ENCODE assay signal across 13 cellular contexts in genomic region chr9:95098391-95098921, GRCh38.
DNase-seq lines count a peak whose midpoint lies in the region; ATAC-seq and TF ChIP-seq lines count a peak whose summit lies in the region.
"Had no signal": no experiment of that assay in that cellular context is flagged by ENCODE, and none has a peak within 500 bp of the region (broad histone marks: within the 10 kb centered on the region; RNA-seq: fewer than 3 reads in every experiment).

No MANE protein-coding gene starts in this region.

- no peaks in the 10 kb centered on the region for H4K20me1 ChIP-seq in osteoblast (ENCODE audit: insufficient read depth, low read length)

- H3K4me1 ChIP-seq in esophagus muscularis mucosa: peaks cover 78 to 98% (median 85%) of the 10 kb centered on the region in 4 donors
- peaks cover 19% of the 10 kb centered on the region for H3K4me1 ChIP-seq in osteoblast (ENCODE audit: insufficient read depth, low read length)
- peaks cover 0 to 94% (median 61%) of the 10 kb centered on the region in 4 donors for H3K4me1 ChIP-seq in tibial nerve

- no peak for ATAC-seq in GM21360 (IDR thresholded peaks at IDR 0.05; ENCODE audit: unreplicated experiment)
- no peak for ATAC-seq in GM21423 (IDR thresholded peaks at IDR 0.05; ENCODE audit: unreplicated experiment)

- H3K9me3 ChIP-seq in esophagus muscularis mucosa (no peaks in the 10 kb centered on the region), osteoblast (ENCODE audit: low read depth, low read length) (no peaks in the 10 kb centered on the region), tibial nerve (no peaks in the 10 kb centered on the region)
- H3K9me3 ChIP-seq: MG63 had no signal

- no peak for TF ChIP-seq EP300 in esophagus muscularis mucosa (IDR thresholded peaks at IDR 0.05)
- TF ChIP-seq EP300 in tibial nerve (IDR thresholded peaks at IDR 0.05): no peak

- TF ChIP-seq POLR2A in esophagus muscularis mucosa (IDR thresholded peaks at IDR 0.05; ENCODE audit: low read depth) (no peak), tibial nerve (IDR thresholded peaks at IDR 0.05) (no peak)

- H3K4me1 Mint-ChIP-seq in T-helper 1 cell treated with Interleukin-12 subunit alpha and Interleukin-12 subunit beta and Interleukin-4 antibody, amounts not matched to agents 30 μg/mL and 1 μg/mL, for 36 hours (ENCODE audit: low read depth): peaks cover 4% of the 10 kb centered on the region

- H3K36me3 ChIP-seq in esophagus muscularis mucosa: peaks cover 0 to 41% (median 33%) of the 10 kb centered on the region in 4 donors
- H3K36me3 ChIP-seq in osteoblast (ENCODE audit: insufficient read depth, low read length): peaks cover 11% of the 10 kb centered on the region
- peaks cover 0 to 37% (median 0%) of the 10 kb centered on the region in 3 donors for H3K36me3 ChIP-seq in tibial nerve

- peak overlapping the region; percentile 52 for H3K27ac Mint-ChIP-seq in T-helper 1 cell treated with Interleukin-12 subunit alpha and Interleukin-12 subunit beta and Interleukin-4 antibody, amounts not matched to agents 30 μg/mL and 1 μg/mL, for 36 hours
- H3K27ac Mint-ChIP-seq: activated T-helper 1 cell treated with anti-CD3 and anti-CD28 coated beads, Interleukin-12 subunit alpha, Interleukin-12 subunit beta, Interleukin-2, Interleukin-4 antibody, amounts not matched to agents 30 ng/mL and 10 ng/mL and 1 ng/mL, durations not matched to agents 14 hours and 24 hours and 36 hours; dendritic cell treated with granulocyte-macrophage colony-stimulating factor and Interleukin-4, amounts not matched to agents 40 ng/mL and 50 ng/mL, for 4 days had no signal

- H3K36me3 Mint-ChIP-seq in T-helper 1 cell treated with Interleukin-12 subunit alpha and Interleukin-12 subunit beta and Interleukin-4 antibody, amounts not matched to agents 30 μg/mL and 1 μg/mL, for 36 hours (ENCODE audit: low read depth): no peaks in the 10 kb centered on the region

- H3K27me3 ChIP-seq in esophagus muscularis mucosa (no peaks in the 10 kb centered on the region), osteoblast (ENCODE audit: insufficient read depth, low read length) (no peaks in the 10 kb centered on the region), tibial nerve (no peaks in the 10 kb centered on the region)
- H3K27me3 ChIP-seq: MG63 had no signal

- TF ChIP-seq CTCF in esophagus muscularis mucosa (IDR thresholded peaks at IDR 0.05): no peak
- no peak for TF ChIP-seq CTCF in osteoblast (IDR thresholded peaks at IDR 0.05; ENCODE audit: extremely low read depth, low read depth, low read length)
- no peak for TF ChIP-seq CTCF in tibial nerve (IDR thresholded peaks at IDR 0.05)

- no peak overlapping the region for H3K4me3 ChIP-seq in esophagus muscularis mucosa
- no peak overlapping the region for H3K4me3 ChIP-seq in osteoblast (ENCODE audit: insufficient read depth, low read length)
- H3K4me3 ChIP-seq in tibial nerve: no peak overlapping the region
- H3K4me3 ChIP-seq: MG63 had no signal

- no peaks in the 10 kb centered on the region for H3K9me3 Mint-ChIP-seq in T-helper 1 cell treated with Interleukin-12 subunit alpha and Interleukin-12 subunit beta and Interleukin-4 antibody, amounts not matched to agents 30 μg/mL and 1 μg/mL, for 36 hours
- H3K9me3 Mint-ChIP-seq: activated T-helper 1 cell treated with anti-CD3 and anti-CD28 coated beads, Interleukin-12 subunit alpha, Interleukin-12 subunit beta, Interleukin-2, Interleukin-4 antibody, amounts not matched to agents 30 ng/mL and 10 ng/mL and 1 ng/mL, durations not matched to agents 14 hours and 24 hours and 36 hours; dendritic cell treated with granulocyte-macrophage colony-stimulating factor and Interleukin-4, amounts not matched to agents 40 ng/mL and 50 ng/mL, for 4 days had no signal

- intact Hi-C loops in esophagus muscularis mucosa (cut with DNase I): no loop called here

- no peak overlapping the region for H3K4me2 ChIP-seq in osteoblast (ENCODE audit: insufficient read depth, low read length)

- no peak overlapping the region for H2AFZ ChIP-seq in osteoblast (ENCODE audit: low read length)

- H3K27ac ChIP-seq in esophagus muscularis mucosa (replicated peaks in 1 of 4) (peak overlapping the region; percentile 53 to 75 (median 72)), osteoblast (ENCODE audit: low read depth, low read length) (no peak overlapping the region), tibial nerve (peak overlapping the region; percentile 46 to 94 (median 76))

- no peaks in the 10 kb centered on the region for H3K27me3 Mint-ChIP-seq in T-helper 1 cell treated with Interleukin-12 subunit alpha and Interleukin-12 subunit beta and Interleukin-4 antibody, amounts not matched to agents 30 μg/mL and 1 μg/mL, for 36 hours (ENCODE audit: low read depth)

- no peak for DNase-seq in T-helper 1 cell
- no peak for DNase-seq in esophagus muscularis mucosa (ENCODE audit: extremely low spot score)
- DNase-seq in osteoblast (ENCODE audit: insufficient read length, low spot score, missing footprints): peak; percentile 73
- no peak for DNase-seq in tibial nerve (ENCODE audit: low spot score in 2 of 2)
- no peak for DNase-seq in COR-L47 (lab: John Stamatoyannopoulos, UW)
- DNase-seq: activated CD4-positive, alpha-beta T cell treated with anti-CD3 and anti-CD28 coated beads, Interleukin-2, amount 50 U/mL, for 48 hours; MG63; SHP77 treated with DMSO at 0.1 percent for 48 hours had no signal

- H3K4me3 Mint-ChIP-seq in T-helper 1 cell treated with Interleukin-12 subunit alpha and Interleukin-12 subunit beta and Interleukin-4 antibody, amounts not matched to agents 30 μg/mL and 1 μg/mL, for 36 hours: no peak overlapping the region
- H3K4me3 Mint-ChIP-seq: activated T-helper 1 cell treated with anti-CD3 and anti-CD28 coated beads, Interleukin-12 subunit alpha, Interleukin-12 subunit beta, Interleukin-2, Interleukin-4 antibody, amounts not matched to agents 30 ng/mL and 10 ng/mL and 1 ng/mL, durations not matched to agents 14 hours and 24 hours and 36 hours; dendritic cell treated with granulocyte-macrophage colony-stimulating factor and Interleukin-4, amounts not matched to agents 40 ng/mL and 50 ng/mL, for 4 days had no signal

- WGBS in esophagus muscularis mucosa: 85% methylated on average over 6 of the region's 12 CpGs
- 60 to 62% methylated on average over 12 of the region's 12 CpGs for WGBS in tibial nerve, 2 donors

- H3K79me2 ChIP-seq in osteoblast (ENCODE audit: insufficient read depth, low read length): peaks cover 26% of the 10 kb centered on the region
